Comparison of ENCODE assay signal across 8 cellular contexts in genomic region chr4:53591372-53591892, GRCh38. TPM values are rescaled to one million over a fixed set of nuclear protein-coding genes. Genes with fewer than 3 reads are reported as not detected.
DNase-seq lines count a peak whose midpoint lies in the region; ATAC-seq and TF ChIP-seq lines count a peak whose summit lies in the region.

Gene LNX1, minus strand, starts transcription at chr4:53591486. Its CDS starts 17,484 bp downstream, at chr4:53574002.

- no peaks in the 10 kb centered on the region for H3K9me3 ChIP-seq in iPS DF 6.9 (ENCODE audit: control insufficient read depth, insufficient read depth, low read length)
- H3K9me3 ChIP-seq in gastrocnemius medialis = no peaks in the 10 kb centered on the region
- H3K9me3 ChIP-seq in tibial artery = no peaks in the 10 kb centered on the region

- intact Hi-C loops in gastrocnemius medialis (cut with DNase I; ENCODE audit: low total_unique reads) (no loop called here), tibial artery (cut with DNase I; ENCODE audit: low total_unique reads) (no loop called here)

- DNase-seq in HPDE6-E6E7 (ENCODE audit: extremely low spot score) = peak; percentile 57
- DNase-seq in OCI-M1 (lab: John Stamatoyannopoulos, UW) = peak; percentile 84
- peak; percentile 70 for DNase-seq in iPS DF 6.9 (ENCODE audit: low read depth, low spot score)
- DNase-seq in gastrocnemius medialis = no peak
- DNase-seq in tibial artery = no peak
- no peak for DNase-seq in NCI-H1105 treated with DMSO at 0.1 percent for 48 hours (lab: John Stamatoyannopoulos, UW)
- DNase-seq in GM10248 (ENCODE audit: extremely low spot score) = no peak

- no peak for ATAC-seq in gastrocnemius medialis
- ATAC-seq in HG03469 (IDR thresholded peaks at IDR 0.05; ENCODE audit: unreplicated experiment) = no peak

- H3K36me3 ChIP-seq in iPS DF 6.9 (ENCODE audit: control insufficient read depth, insufficient read depth, low read length) (no peaks in the 10 kb centered on the region), gastrocnemius medialis (no peaks in the 10 kb centered on the region), tibial artery (no peaks in the 10 kb centered on the region)

- POLR2A ChIA-PET in GM10248 (lab: Yijun Ruan, JAX) = no interaction called here

- CTCF ChIA-PET in GM10248 (lab: Yijun Ruan, JAX) = interaction anchor here (1.1 to 1.8 kb wide), 4 partner anchors 9 to 25 kb away, joined by 3 to 6 read pairs (median 4); no protein-coding TSS in a partner anchor

- WGBS in iPS DF 6.9 (ENCODE audit: insufficient coverage, insufficient read length) = no CpG with 5 or more reads among the region's 13 CpGs

- H3K4me1 ChIP-seq in iPS DF 6.9 (ENCODE audit: control insufficient read depth, insufficient read depth, low read length) = peaks cover 4% of the 10 kb centered on the region; the same call in 1 of the 2 replicates
- peaks cover under 1 to 9% of the 10 kb centered on the region in 2 donors for H3K4me1 ChIP-seq in gastrocnemius medialis
- H3K4me1 ChIP-seq in tibial artery = peaks cover 0 to 9% (median 4%) of the 10 kb centered on the region in 4 donors

- H3K27me3 ChIP-seq in iPS DF 6.9 (ENCODE audit: control insufficient read depth, insufficient read depth, low read length) (no peaks in the 10 kb centered on the region), gastrocnemius medialis (no peaks in the 10 kb centered on the region), tibial artery (peaks cover 0 to 2% of the 10 kb centered on the region in 2 donors)

- H3K4me3 ChIP-seq in iPS DF 6.9 (ENCODE audit: low read length) (peak within 1 kb of the TSS; percentile 32; the same call in 1 of the 2 replicates), gastrocnemius medialis (no peak within 1 kb of the TSS), tibial artery (no peak within 1 kb of the TSS)

- in situ Hi-C loops in gastrocnemius medialis (cut with MboI; ENCODE audit: low sequenced_read_pairs in 4 of 4) = no loop called here

- TF ChIP-seq POLR2A in gastrocnemius medialis (IDR thresholded peaks at IDR 0.05) = no peak

- no peak within 1 kb of the TSS for H3K27ac ChIP-seq in iPS DF 6.9 (ENCODE audit: low read length)
- no peak within 1 kb of the TSS for H3K27ac ChIP-seq in gastrocnemius medialis
- H3K27ac ChIP-seq in tibial artery = no peak within 1 kb of the TSS

- TF ChIP-seq CTCF in gastrocnemius medialis (IDR thresholded peaks at IDR 0.05 in 4 of 5, conservative IDR thresholded peaks at IDR 0.05 in 1 of 5) = no peak
- TF ChIP-seq CTCF in tibial artery (IDR thresholded peaks at IDR 0.05) = no peak
- TF ChIP-seq CTCF in GM10248 (IDR thresholded peaks at IDR 0.05; ENCODE audit: control extremely low read depth, extremely low read depth, low read depth, missing control alignments) = no peak

RNA-seq across cellular contexts. Expression of gene LNX1, which starts in this region (rescaled TPM):
- 10 to 100 TPM in 3 of 4 donors, 1 to 10 TPM in 1; 7.0 to 12.3 (median 11.0) TPM for total RNA-seq in gastrocnemius medialis

Comparison
In these comparisons a context has a peak if more than half of its experiments do, and no peak if none do; other contexts are left out.
1. DNase-seq: peak in HPDE6-E6E7 (single experiment), OCI-M1 (single experiment) and iPS DF 6.9 (single experiment); none in gastrocnemius medialis (0 of 2), tibial artery (0 of 2), NCI-H1105 treated with DMSO at 0.1 percent for 48 hours (single experiment) and GM10248 (single experiment).